9 cellular contexts compared by ENCODE assay signal in genomic region chr3:52670621-52671521, GRCh38. TPM values are rescaled to one million over a fixed set of nuclear protein-coding genes. Genes with fewer than 3 reads are reported as not detected.
DNase-seq lines count a peak whose midpoint lies in the region; ATAC-seq and TF ChIP-seq lines count a peak whose summit lies in the region.
"Had no signal": no experiment of that assay in that cellular context is flagged by ENCODE, and none has a peak within 500 bp of the region (broad histone marks: within the 10 kb centered on the region; RNA-seq: fewer than 3 reads in every experiment).

No MANE protein-coding gene starts in this region.

- peaks cover 20 to 37% (median 30%) of the 10 kb centered on the region in 4 donors for H3K4me1 Mint-ChIP-seq in CD4-positive, CD25-positive, alpha-beta regulatory T cell
- peaks cover 42% of the 10 kb centered on the region for H3K4me1 Mint-ChIP-seq in activated CD4-positive, alpha-beta memory T cell treated with anti-CD3 and anti-CD28 coated beads for 36 hours (ENCODE audit: low read depth)

- TF ChIP-seq CTCF in GM20000 (IDR thresholded peaks at IDR 0.05; ENCODE audit: extremely low read depth, missing control alignments) = no peak
- TF ChIP-seq CTCF in HL-60 (IDR thresholded peaks at IDR 0.05; ENCODE audit: insufficient read depth, low read length) = no peak
- no peak for TF ChIP-seq CTCF in foreskin fibroblast (IDR thresholded peaks at IDR 0.05; ENCODE audit: low read depth, low read length)
- no peak for TF ChIP-seq CTCF in spleen (IDR thresholded peaks at IDR 0.05 in 8 of 11, conservative IDR thresholded peaks at IDR 0.05 in 3 of 11)

- WGBS in spleen, 5 donors = 61 to 80% (median 66%) methylated on average over 9 of the region's 9 CpGs

- intact Hi-C loops in activated CD4-positive, alpha-beta memory T cell treated with anti-CD3 and anti-CD28 coated beads for 36 hours (cut with micrococcal nuclease) = loop anchor here (1.0 to 5.0 kb wide), 4 partner anchors 11 to 394 kb away; partner anchors contain the start of genes GNL3 and WDR82
- intact Hi-C loops in spleen (cut with DNase I; ENCODE audit: low total_unique reads) = no loop called here

- no peaks in the 10 kb centered on the region for H3K9me3 Mint-ChIP-seq in CD4-positive, CD25-positive, alpha-beta regulatory T cell
- no peaks in the 10 kb centered on the region for H3K9me3 Mint-ChIP-seq in activated CD4-positive, alpha-beta memory T cell treated with anti-CD3 and anti-CD28 coated beads for 36 hours
- H3K9me3 Mint-ChIP-seq: IgD-negative memory B cell had no signal

- ATAC-seq in CD4-positive, CD25-positive, alpha-beta regulatory T cell (ENCODE audit: low read depth in 2 of 2) = peak; percentile 69 to 72

- no peaks in the 10 kb centered on the region for H3K9me3 ChIP-seq in CD4-positive, CD25-positive, alpha-beta regulatory T cell (ENCODE audit: control insufficient read depth in 2 of 2, low read length in 2 of 2)
- no peaks in the 10 kb centered on the region for H3K9me3 ChIP-seq in spleen

- peak overlapping the region in 3 of 4 donors; percentile 5 to 26 (median 5) for H3K4me3 Mint-ChIP-seq in CD4-positive, CD25-positive, alpha-beta regulatory T cell
- peak overlapping the region; percentile 51 for H3K4me3 Mint-ChIP-seq in activated CD4-positive, alpha-beta memory T cell treated with anti-CD3 and anti-CD28 coated beads for 36 hours

- CTCF ChIA-PET in activated CD4-positive, alpha-beta memory T cell treated with anti-CD3 and anti-CD28 coated beads for 36 hours (lab: Charles Lee) = interaction anchor here (1.1 to 2.2 kb wide), 3 partner anchors 11 to 18 kb away, joined by 4 to 12 read pairs (median 11); partner anchors contain the start of genes GNL3 and PBRM1

- H3K27me3 ChIP-seq in CD4-positive, CD25-positive, alpha-beta regulatory T cell (ENCODE audit: control insufficient read depth, insufficient read depth, low read length) = no peaks in the 10 kb centered on the region
- no peaks in the 10 kb centered on the region for H3K27me3 ChIP-seq in HL-60 (ENCODE audit: insufficient read depth, poor library complexity, severe bottlenecking)
- H3K27me3 ChIP-seq in spleen (replicated peaks in 1 of 7) = no peaks in the 10 kb centered on the region

- peaks cover 25% of the 10 kb centered on the region for H3K36me3 Mint-ChIP-seq in CD4-positive, CD25-positive, alpha-beta regulatory T cell
- peaks cover 33% of the 10 kb centered on the region for H3K36me3 Mint-ChIP-seq in activated CD4-positive, alpha-beta memory T cell treated with anti-CD3 and anti-CD28 coated beads for 36 hours

- peak in 2 of 3 donors; percentile 4 to 59 for DNase-seq in CD4-positive, CD25-positive, alpha-beta regulatory T cell
- peak; percentile 41 for DNase-seq in GM20000 (ENCODE audit: low spot score)
- DNase-seq in HL-60 (ENCODE audit: low read depth in 1 of 2, low spot score in 1 of 2) = peak; percentile 90 to 93
- DNase-seq in activated CD4-positive, alpha-beta memory T cell treated with anti-CD3 and anti-CD28 coated beads for 36 hours = peak; percentile 84
- DNase-seq in foreskin fibroblast = peak; percentile 98 to 99
- DNase-seq in spleen = no peak
- DNase-seq in DMS 273 (lab: John Stamatoyannopoulos, UW; ENCODE audit: unreplicated experiment) = no peak
- DNase-seq in HuH-7 (ENCODE audit: low spot score) = no peak

- POLR2A ChIA-PET in activated CD4-positive, alpha-beta memory T cell treated with anti-CD3 and anti-CD28 coated beads for 36 hours (lab: Charles Lee) = interaction anchor here (0.8 to 2.9 kb wide), 8 partner anchors 9 to 135 kb away, joined by 3 to 40 read pairs (median 8); partner anchors contain the start of genes GLT8D1, GNL3, PBRM1 and SPCS1

- no peak for TF ChIP-seq POLR2A in spleen (IDR thresholded peaks at IDR 0.05)

- peaks cover 18% of the 10 kb centered on the region for H3K4me1 ChIP-seq in CD4-positive, CD25-positive, alpha-beta regulatory T cell (ENCODE audit: control insufficient read depth, insufficient read depth, low read length, poor library complexity, severe bottlenecking)
- H3K4me1 ChIP-seq in spleen = peaks cover 8 to 36% (median 18%) of the 10 kb centered on the region in 6 donors

- H3K36me3 ChIP-seq in CD4-positive, CD25-positive, alpha-beta regulatory T cell (ENCODE audit: control insufficient read depth, insufficient read depth, low read length) = peaks cover 43% of the 10 kb centered on the region
- H3K36me3 ChIP-seq in spleen = peaks cover 0 to 89% (median 55%) of the 10 kb centered on the region in 6 donors

- H3K4me3 ChIP-seq in CD4-positive, CD25-positive, alpha-beta regulatory T cell (ENCODE audit: low read depth, low read length) = peak overlapping the region; percentile 28
- H3K4me3 ChIP-seq in HL-60 (replicated peaks; ENCODE audit: insufficient read depth, low read length) (no peak overlapping the region), foreskin fibroblast (ENCODE audit: low read depth in 1 of 2, low read length in 2 of 2) (peak overlapping the region in 1 of 2 donors; percentile 11), spleen (peak overlapping the region in 1 of 8 donors; percentile 7)

- H3K27ac ChIP-seq in CD4-positive, CD25-positive, alpha-beta regulatory T cell (ENCODE audit: insufficient read depth, low read length, poor library complexity, severe bottlenecking) = peak overlapping the region; percentile 63
- H3K27ac ChIP-seq in HL-60 (replicated peaks) (peak overlapping the region; percentile 84), spleen (peak overlapping the region in 6 of 8 donors; percentile 39 to 73 (median 45))

- peak overlapping the region; percentile 42 to 85 (median 81) for H3K27ac Mint-ChIP-seq in CD4-positive, CD25-positive, alpha-beta regulatory T cell
- peak overlapping the region; percentile 82 for H3K27ac Mint-ChIP-seq in activated CD4-positive, alpha-beta memory T cell treated with anti-CD3 and anti-CD28 coated beads for 36 hours

- no peaks in the 10 kb centered on the region for H3K27me3 Mint-ChIP-seq in CD4-positive, CD25-positive, alpha-beta regulatory T cell
- H3K27me3 Mint-ChIP-seq in activated CD4-positive, alpha-beta memory T cell treated with anti-CD3 and anti-CD28 coated beads for 36 hours = no peaks in the 10 kb centered on the region
- H3K27me3 Mint-ChIP-seq: IgD-negative memory B cell had no signal

RNA-seq across cellular contexts. Expression of gene PBRM1, which starts 14.8 kb away (rescaled TPM):
- 58.7 TPM for total RNA-seq in CD4-positive, CD25-positive, alpha-beta regulatory T cell
- polyA plus RNA-seq in CD4-positive, CD25-positive, alpha-beta regulatory T cell = 10 to 100 TPM; 59.4 to 73.4 (median 67.9) TPM
- 10 to 100 TPM; 52.3 to 59.2 TPM for total RNA-seq in activated CD4-positive, alpha-beta memory T cell treated with anti-CD3 and anti-CD28 coated beads for 36 hours
- total RNA-seq in spleen = 100 to 1,000 TPM in 3 of 7 donors, 10 to 100 TPM in 4; 60.0 to 125 (median 82.8) TPM
- polyA plus RNA-seq in spleen = 10 to 100 TPM in 1 of 3 donors, 1 to 10 TPM in 2; 5.7 to 10.6 (median 6.2) TPM

RNA-seq across cellular contexts. Expression of gene GNL3, which starts 15.0 kb away (rescaled TPM):
- total RNA-seq in CD4-positive, CD25-positive, alpha-beta regulatory T cell = 75.7 TPM
- polyA plus RNA-seq in CD4-positive, CD25-positive, alpha-beta regulatory T cell = 10 to 100 TPM; 42.4 to 61.5 (median 51.8) TPM
- total RNA-seq in activated CD4-positive, alpha-beta memory T cell treated with anti-CD3 and anti-CD28 coated beads for 36 hours = 100 to 1,000 TPM; 167 to 172 TPM
- total RNA-seq in spleen = 10 to 100 TPM; 49.8 to 87.8 (median 67.3) TPM
- polyA plus RNA-seq in spleen = 10 to 100 TPM; 61.8 to 70.4 (median 68.0) TPM

RNA-seq across cellular contexts. Expression of gene GLT8D1, which starts 34.7 kb away (rescaled TPM):
- total RNA-seq in CD4-positive, CD25-positive, alpha-beta regulatory T cell = 26.6 TPM
- 10 to 100 TPM; 61.9 to 73.4 (median 68.1) TPM for polyA plus RNA-seq in CD4-positive, CD25-positive, alpha-beta regulatory T cell
- 10 to 100 TPM; 34.1 to 36.9 TPM for total RNA-seq in activated CD4-positive, alpha-beta memory T cell treated with anti-CD3 and anti-CD28 coated beads for 36 hours
- 10 to 100 TPM; 23.5 to 53.9 (median 42.4) TPM for total RNA-seq in spleen
- 10 to 100 TPM; 21.8 to 26.3 (median 25.1) TPM for polyA plus RNA-seq in spleen

RNA-seq across cellular contexts. Expression of gene SPCS1, which starts 35.0 kb away (rescaled TPM):
- 57.6 TPM for total RNA-seq in CD4-positive, CD25-positive, alpha-beta regulatory T cell
- polyA plus RNA-seq in CD4-positive, CD25-positive, alpha-beta regulatory T cell = 100 to 1,000 TPM; 304 to 318 (median 312) TPM
- 100 to 1,000 TPM; 132 TPM for total RNA-seq in activated CD4-positive, alpha-beta memory T cell treated with anti-CD3 and anti-CD28 coated beads for 36 hours
- 100 to 1,000 TPM in 3 of 7 donors, 10 to 100 TPM in 4; 56.5 to 154 (median 80.3) TPM for total RNA-seq in spleen
- 100 to 1,000 TPM in 2 of 3 donors, 10 to 100 TPM in 1; 92.4 to 125 (median 122) TPM for polyA plus RNA-seq in spleen

Comparison
In these comparisons a context has a peak if more than half of its experiments do, and no peak if none do; other contexts are left out.
1. DNase-seq: peak in CD4-positive, CD25-positive, alpha-beta regulatory T cell (2 of 3), GM20000 (single experiment), HL-60 (2 of 2), activated CD4-positive, alpha-beta memory T cell treated with anti-CD3 and anti-CD28 coated beads for 36 hours (single experiment) and foreskin fibroblast (2 of 2); none in spleen (single experiment), DMS 273 (single experiment) and HuH-7 (single experiment).
2. Peak in every context shown above with its lines, with median percentiles within 50 percentile points of each other: H3K27ac ChIP-seq.